ENCODE assay signal across 8 cellular contexts in genomic region chr4:173333658-173334084, GRCh38. TPM values are rescaled to one million over a fixed set of nuclear protein-coding genes. Genes with fewer than 3 reads are reported as not detected.
DNase-seq lines count a peak whose midpoint lies in the region; ATAC-seq and TF ChIP-seq lines count a peak whose summit lies in the region.

No MANE protein-coding gene starts in this region.

- H3K4me1 Mint-ChIP-seq in type B pancreatic cell (ENCODE audit: unreplicated experiment): peaks cover 22% of the 10 kb centered on the region

- H2BK12ac ChIP-seq in neuronal stem cell (ENCODE audit: low read length): no peak overlapping the region

- DNase-seq in AG10803 (ENCODE audit: low read depth) (peak; percentile 37), M059J (ENCODE audit: low read depth) (peak; percentile 27), foreskin keratinocyte (no peak), neuronal stem cell (ENCODE audit: low spot score) (peak; percentile 41), type B pancreatic cell (ENCODE audit: extremely low spot score, unreplicated experiment) (peak; percentile 70), NCI-H446 treated with DMSO at 0.1 percent for 48 hours (lab: John Stamatoyannopoulos, UW) (no peak)
- DNase-seq in activated T-helper 9 cell treated with anti-CD3 and anti-CD28 coated beads, Interleukin-2, amount 50 U/mL, for 16 hours (ENCODE audit: low read depth): peak; percentile 35

- H3K79me1 ChIP-seq in neuronal stem cell (ENCODE audit: low read depth, low read length): no peaks in the 10 kb centered on the region

- H3K36me3 Mint-ChIP-seq in type B pancreatic cell: peaks cover 31% of the 10 kb centered on the region

- WGBS in neuronal stem cell (ENCODE audit: extremely low coverage in 2 of 2, insufficient read length in 2 of 2, insufficient replicate concordance in 1 of 2), 2 donors: no CpG with 5 or more reads among the region's 53 CpGs

- H3K27ac Mint-ChIP-seq in type B pancreatic cell: peak overlapping the region; percentile 100

- no peaks in the 10 kb centered on the region for H3K9me3 Mint-ChIP-seq in type B pancreatic cell

- peak overlapping the region; percentile 100 for H3K4me3 Mint-ChIP-seq in type B pancreatic cell

- peak overlapping the region; percentile 96 for H3K27ac ChIP-seq in foreskin keratinocyte
- peak overlapping the region; percentile 96 for H3K27ac ChIP-seq in neuronal stem cell (replicated peaks; ENCODE audit: low read length)

- H3K36me3 ChIP-seq in neuronal stem cell (replicated peaks in 1 of 2; ENCODE audit: control insufficient read depth in 2 of 2, insufficient read depth in 2 of 2, low read length in 2 of 2): peaks cover 6 to 49% of the 10 kb centered on the region in 2 donors

- peak overlapping the region; percentile 23 for H2BK15ac ChIP-seq in neuronal stem cell (ENCODE audit: low read length)

- peak overlapping the region; percentile 63 for H3K4me2 ChIP-seq in neuronal stem cell (ENCODE audit: insufficient read depth, low read length, poor library complexity, severe bottlenecking)

- peak overlapping the region; percentile 56 for H2AFZ ChIP-seq in neuronal stem cell (ENCODE audit: low read length)

- no peak overlapping the region for H2BK120ac ChIP-seq in neuronal stem cell (ENCODE audit: low read depth, low read length)

- H3K4ac ChIP-seq in neuronal stem cell (ENCODE audit: low read length): peak overlapping the region; percentile 27

- H3K27me3 ChIP-seq in foreskin keratinocyte (no peaks in the 10 kb centered on the region), neuronal stem cell (ENCODE audit: control insufficient read depth in 3 of 3, insufficient read depth in 3 of 3, low read depth in 1 of 3, low read length in 3 of 3) (no peaks in the 10 kb centered on the region)

- no peaks in the 10 kb centered on the region for H3K9me3 ChIP-seq in neuronal stem cell (replicated peaks in 1 of 2; ENCODE audit: control insufficient read depth in 2 of 2, insufficient read depth in 1 of 2, low read depth in 1 of 2, low read length in 2 of 2)

- TF ChIP-seq CTCF in AG10803 (conservative IDR thresholded peaks at IDR 0.05; ENCODE audit: low read length): no peak
- TF ChIP-seq CTCF in foreskin keratinocyte (conservative IDR thresholded peaks at IDR 0.05): no peak
- no peak for TF ChIP-seq CTCF in type B pancreatic cell (conservative IDR thresholded peaks at IDR 0.05)

- H3K14ac ChIP-seq in neuronal stem cell (ENCODE audit: low read length): peak overlapping the region; percentile 97

- H3K27me3 Mint-ChIP-seq in type B pancreatic cell: peaks cover 4% of the 10 kb centered on the region

- H4K8ac ChIP-seq in neuronal stem cell (ENCODE audit: low read depth, low read length): peak overlapping the region; percentile 5

- H3K4me3 ChIP-seq in AG10803 (ENCODE audit: low read length) (peak overlapping the region; percentile 94), neuronal stem cell (ENCODE audit: low read length in 2 of 2) (peak overlapping the region; percentile 97 to 99)

- H2BK5ac ChIP-seq in neuronal stem cell (ENCODE audit: low read length): peak overlapping the region; percentile 76

- H3K9ac ChIP-seq in neuronal stem cell (ENCODE audit: low read depth, low read length, poor library complexity): peak overlapping the region; percentile 88

- peaks cover 17% of the 10 kb centered on the region for H3K4me1 ChIP-seq in foreskin keratinocyte
- H3K4me1 ChIP-seq in neuronal stem cell (ENCODE audit: control insufficient read depth in 2 of 2, insufficient read depth in 1 of 2, low read depth in 1 of 2, low read length in 2 of 2): peaks cover 0 to 3% of the 10 kb centered on the region in 2 donors

- H2AK5ac ChIP-seq in neuronal stem cell (ENCODE audit: low read depth, low read length): peak overlapping the region; percentile 95

- peak overlapping the region; percentile 12 for H4K91ac ChIP-seq in neuronal stem cell (ENCODE audit: low read depth, low read length, poor library complexity)

- H3K23ac ChIP-seq in neuronal stem cell (ENCODE audit: low read depth, low read length, poor library complexity): peak overlapping the region; percentile 99

- peak overlapping the region; percentile 100 for H3K18ac ChIP-seq in neuronal stem cell (ENCODE audit: low read length)

- ATAC-seq in GM19324 (IDR thresholded peaks at IDR 0.05; ENCODE audit: low FRiP score, unreplicated experiment) (peak; percentile 19), foreskin keratinocyte (no peak)

RNA-seq across cellular contexts. Expression of gene HMGB2, which starts 0.5 kb away (rescaled TPM):
- total RNA-seq in M059J (2014; rRNA removed; shearing (Covaris generic)): 168 and 224 TPM in 2 replicates
- total RNA-seq in foreskin keratinocyte (112 and 151 TPM in 2 replicates), type B pancreatic cell (ENCODE audit: low replicate concordance) (67.7 and 201 TPM in 2 replicates)
- polyA plus RNA-seq in foreskin keratinocyte: 109 and 158 TPM in 2 replicates
- 923 TPM for polyA plus RNA-seq in neuronal stem cell (2013, experiment 1 of 2)
- polyA plus RNA-seq in neuronal stem cell (2013, experiment 2 of 2): 915 TPM

RNA-seq across cellular contexts. Expression of gene SAP30, which starts 37.1 kb away (rescaled TPM):
- total RNA-seq in M059J (2014; rRNA removed; shearing (Covaris generic)): 25.0 and 46.4 TPM in 2 replicates
- 13.9 and 18.6 TPM in 2 replicates for total RNA-seq in foreskin keratinocyte
- polyA plus RNA-seq in foreskin keratinocyte: 15.7 and 20.3 TPM in 2 replicates
- 26.1 TPM for polyA plus RNA-seq in neuronal stem cell (2013, experiment 1 of 2)
- 26.6 TPM for polyA plus RNA-seq in neuronal stem cell (2013, experiment 2 of 2)
- 7.9 and 21.3 TPM in 2 replicates for total RNA-seq in type B pancreatic cell (ENCODE audit: low replicate concordance)

Comparison
In these comparisons a context has a peak if more than half of its experiments do, and no peak if none do; other contexts are left out.
1. DNase-seq: peak in AG10803 (single experiment), M059J (single experiment), activated T-helper 9 cell treated with anti-CD3 and anti-CD28 coated beads, Interleukin-2, amount 50 U/mL, for 16 hours (single experiment), neuronal stem cell (single experiment) and type B pancreatic cell (single experiment); none in foreskin keratinocyte (0 of 2) and NCI-H446 treated with DMSO at 0.1 percent for 48 hours (single experiment).